8 cellular contexts compared by ENCODE assay signal in the genomic region with DNA sequence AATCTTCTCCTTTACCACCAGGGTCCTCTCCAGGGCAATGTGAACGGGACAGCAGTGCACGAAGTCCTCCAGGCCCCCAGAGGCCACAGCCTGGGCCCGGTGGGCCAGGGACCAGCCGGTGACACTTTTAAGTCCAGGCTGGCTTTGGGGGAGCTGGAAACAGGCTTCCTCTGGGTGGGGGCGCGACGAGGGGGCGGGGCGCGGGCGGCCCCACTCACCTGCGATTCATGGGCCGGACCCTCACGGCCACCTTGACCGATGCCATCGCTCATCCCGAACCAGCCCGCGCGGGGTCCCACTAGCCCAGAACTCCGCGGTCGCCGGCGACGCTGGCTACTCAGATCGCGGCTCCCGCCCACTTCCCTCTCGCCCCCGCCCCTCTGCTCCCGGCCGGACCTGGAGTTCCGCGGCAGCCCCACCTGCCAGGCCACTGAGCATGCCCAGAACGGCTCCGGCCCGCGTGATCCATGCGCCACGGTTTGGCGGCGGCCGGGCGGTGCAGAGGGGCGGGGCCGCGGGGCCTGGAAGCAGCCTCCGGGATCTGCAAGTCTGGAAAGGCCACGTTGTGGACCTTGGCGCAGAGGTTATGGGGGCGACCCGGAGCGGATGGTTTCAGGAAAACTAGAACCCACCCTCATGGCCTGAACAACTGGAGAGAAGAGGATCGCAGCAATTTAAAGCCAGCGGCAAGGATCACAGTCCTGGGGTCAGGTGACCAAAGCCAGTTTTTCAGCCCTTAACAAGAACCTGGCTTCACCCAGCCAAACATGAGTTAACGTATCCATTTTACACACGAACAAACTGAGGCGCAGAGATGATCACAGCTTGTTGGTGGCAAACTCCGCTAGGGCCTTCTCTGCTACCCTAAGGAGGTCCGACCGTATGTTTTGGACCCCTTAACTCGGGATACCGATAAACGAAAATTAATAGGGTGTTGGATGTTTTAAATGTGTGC. TPM values are rescaled to one million over a fixed set of nuclear protein-coding genes. Genes with fewer than 3 reads are reported as not detected.
DNase-seq lines count a peak whose midpoint lies in the region; ATAC-seq and TF ChIP-seq lines count a peak whose summit lies in the region.

A gene with protein sequence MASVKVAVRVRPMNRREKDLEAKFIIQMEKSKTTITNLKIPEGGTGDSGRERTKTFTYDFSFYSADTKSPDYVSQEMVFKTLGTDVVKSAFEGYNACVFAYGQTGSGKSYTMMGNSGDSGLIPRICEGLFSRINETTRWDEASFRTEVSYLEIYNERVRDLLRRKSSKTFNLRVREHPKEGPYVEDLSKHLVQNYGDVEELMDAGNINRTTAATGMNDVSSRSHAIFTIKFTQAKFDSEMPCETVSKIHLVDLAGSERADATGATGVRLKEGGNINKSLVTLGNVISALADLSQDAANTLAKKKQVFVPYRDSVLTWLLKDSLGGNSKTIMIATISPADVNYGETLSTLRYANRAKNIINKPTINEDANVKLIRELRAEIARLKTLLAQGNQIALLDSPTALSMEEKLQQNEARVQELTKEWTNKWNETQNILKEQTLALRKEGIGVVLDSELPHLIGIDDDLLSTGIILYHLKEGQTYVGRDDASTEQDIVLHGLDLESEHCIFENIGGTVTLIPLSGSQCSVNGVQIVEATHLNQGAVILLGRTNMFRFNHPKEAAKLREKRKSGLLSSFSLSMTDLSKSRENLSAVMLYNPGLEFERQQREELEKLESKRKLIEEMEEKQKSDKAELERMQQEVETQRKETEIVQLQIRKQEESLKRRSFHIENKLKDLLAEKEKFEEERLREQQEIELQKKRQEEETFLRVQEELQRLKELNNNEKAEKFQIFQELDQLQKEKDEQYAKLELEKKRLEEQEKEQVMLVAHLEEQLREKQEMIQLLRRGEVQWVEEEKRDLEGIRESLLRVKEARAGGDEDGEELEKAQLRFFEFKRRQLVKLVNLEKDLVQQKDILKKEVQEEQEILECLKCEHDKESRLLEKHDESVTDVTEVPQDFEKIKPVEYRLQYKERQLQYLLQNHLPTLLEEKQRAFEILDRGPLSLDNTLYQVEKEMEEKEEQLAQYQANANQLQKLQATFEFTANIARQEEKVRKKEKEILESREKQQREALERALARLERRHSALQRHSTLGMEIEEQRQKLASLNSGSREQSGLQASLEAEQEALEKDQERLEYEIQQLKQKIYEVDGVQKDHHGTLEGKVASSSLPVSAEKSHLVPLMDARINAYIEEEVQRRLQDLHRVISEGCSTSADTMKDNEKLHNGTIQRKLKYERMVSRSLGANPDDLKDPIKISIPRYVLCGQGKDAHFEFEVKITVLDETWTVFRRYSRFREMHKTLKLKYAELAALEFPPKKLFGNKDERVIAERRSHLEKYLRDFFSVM (N-terminal part only) (minus strand): TSS at position 438 of the 955 bp plus-strand sequence. CDS start 173 bp downstream, at position 265.

- peak within 1 kb of the TSS; percentile 71 for H3K4me2 ChIP-seq in SU-DHL-6 (ENCODE audit: low read depth, low read length, poor library complexity, severe bottlenecking)

- H3K4me1 ChIP-seq in cardiac muscle cell (ENCODE audit: low read depth) (no peaks in the 10 kb centered on the region), tibial nerve (peaks cover 0 to 51% (median 20%) of the 10 kb centered on the region in 4 donors)

- H3K9me2 ChIP-seq in SU-DHL-6 (replicated peaks; ENCODE audit: insufficient read depth, low read length), result no peaks in the 10 kb centered on the region

- peak within 1 kb of the TSS; percentile 86 for H3K4me3 Mint-ChIP-seq in activated naive CD8-positive, alpha-beta T cell treated with anti-CD3 and anti-CD28 coated beads, Interleukin-2, amount 50 U/mL, for 24 hours

- H3K27me3 Mint-ChIP-seq in activated naive CD8-positive, alpha-beta T cell treated with anti-CD3 and anti-CD28 coated beads, Interleukin-2, amount 50 U/mL, for 24 hours, result peaks cover 4% of the 10 kb centered on the region

- H3K27me3 ChIP-seq in SU-DHL-6 (ENCODE audit: low read length) (no peaks in the 10 kb centered on the region), cardiac muscle cell (no peaks in the 10 kb centered on the region), tibial nerve (no peaks in the 10 kb centered on the region)

- H3K79me2 ChIP-seq in SU-DHL-6 (ENCODE audit: insufficient read depth, low read length), result no peaks in the 10 kb centered on the region

- peak; percentile 81 for DNase-seq in GM10266 (ENCODE audit: extremely low spot score)
- DNase-seq in NCI-H1092 (lab: John Stamatoyannopoulos, UW), result peak; percentile 79
- DNase-seq in activated naive CD8-positive, alpha-beta T cell treated with anti-CD3 and anti-CD28 coated beads, Interleukin-2, amount 50 U/mL, for 24 hours, result peak; percentile 87
- peak; percentile 94 to 95 for DNase-seq in cardiac muscle cell (ENCODE audit: low read depth in 1 of 2, low spot score in 1 of 2)
- DNase-seq in pons (ENCODE audit: low spot score), result peak; percentile 75
- DNase-seq in tibial nerve (ENCODE audit: low spot score in 2 of 2), result peak; percentile 90

- peak; percentile 69 to 89 for TF ChIP-seq EP300 in tibial nerve (IDR thresholded peaks at IDR 0.05)

- no peaks in the 10 kb centered on the region for H3K36me3 Mint-ChIP-seq in activated naive CD8-positive, alpha-beta T cell treated with anti-CD3 and anti-CD28 coated beads, Interleukin-2, amount 50 U/mL, for 24 hours (ENCODE audit: low read depth)

- no peaks in the 10 kb centered on the region for H4K20me1 ChIP-seq in SU-DHL-6 (ENCODE audit: low read depth, low read length)

- H3K27ac ChIP-seq in SU-DHL-6 (ENCODE audit: low read depth, low read length) (peak within 1 kb of the TSS; percentile 64), cardiac muscle cell (no peak within 1 kb of the TSS), tibial nerve (peak within 1 kb of the TSS; percentile 75 to 92 (median 88))

- peak within 1 kb of the TSS; percentile 73 for H3K27ac Mint-ChIP-seq in activated naive CD8-positive, alpha-beta T cell treated with anti-CD3 and anti-CD28 coated beads, Interleukin-2, amount 50 U/mL, for 24 hours

- peak within 1 kb of the TSS; percentile 67 for H3K4me3 ChIP-seq in SU-DHL-6 (ENCODE audit: insufficient read depth, low read length, poor library complexity, severe bottlenecking)
- H3K4me3 ChIP-seq in cardiac muscle cell, result peak within 1 kb of the TSS; percentile 63
- H3K4me3 ChIP-seq in tibial nerve, result peak within 1 kb of the TSS; percentile 63 to 99 (median 73)

- whole genome bisulfite sequencing in tibial nerve, 2 donors, result 13 to 18% methylated on average over 32 to 44 of the region's 65 CpGs

- peaks cover 29% of the 10 kb centered on the region for H3K4me1 Mint-ChIP-seq in activated naive CD8-positive, alpha-beta T cell treated with anti-CD3 and anti-CD28 coated beads, Interleukin-2, amount 50 U/mL, for 24 hours

- peak; percentile 82 for ATAC-seq in HG02588 (IDR thresholded peaks at IDR 0.05; ENCODE audit: unreplicated experiment)
- peak; percentile 81 for ATAC-seq in activated naive CD8-positive, alpha-beta T cell treated with anti-CD3 and anti-CD28 coated beads, Interleukin-2, amount 50 U/mL, for 24 hours

- TF ChIP-seq CTCF in GM10266 (IDR thresholded peaks at IDR 0.05; ENCODE audit: control insufficient read depth, insufficient read depth, low read depth, missing control alignments) (no peak), SU-DHL-6 (IDR thresholded peaks at IDR 0.05; ENCODE audit: insufficient read depth, low read length, poor library complexity, severe bottlenecking) (no peak), cardiac muscle cell (IDR thresholded peaks at IDR 0.05; ENCODE audit: low read depth, low read length) (peak; percentile 11), tibial nerve (IDR thresholded peaks at IDR 0.05) (peak in 2 of 5 experiments; percentile 44 to 49)

- peak within 1 kb of the TSS; percentile 71 for H3K9ac ChIP-seq in SU-DHL-6 (ENCODE audit: low read length)

- no peaks in the 10 kb centered on the region; the same call in 1 of the 2 replicates for H3F3A ChIP-seq in SU-DHL-6 (ENCODE audit: insufficient read depth)

- no peaks in the 10 kb centered on the region for H3K36me3 ChIP-seq in SU-DHL-6 (ENCODE audit: low read length)
- H3K36me3 ChIP-seq in cardiac muscle cell, result no peaks in the 10 kb centered on the region
- no peaks in the 10 kb centered on the region for H3K36me3 ChIP-seq in tibial nerve

- peak within 1 kb of the TSS; percentile 76 for H2AFZ ChIP-seq in SU-DHL-6 (ENCODE audit: low read depth, low read length, severe bottlenecking)

- no peaks in the 10 kb centered on the region for H3K9me3 Mint-ChIP-seq in activated naive CD8-positive, alpha-beta T cell treated with anti-CD3 and anti-CD28 coated beads, Interleukin-2, amount 50 U/mL, for 24 hours

- H3K9me3 ChIP-seq in SU-DHL-6 (ENCODE audit: insufficient read depth, low read length) (no peaks in the 10 kb centered on the region), cardiac muscle cell (ENCODE audit: low read depth) (no peaks in the 10 kb centered on the region), tibial nerve (no peaks in the 10 kb centered on the region)

- TF ChIP-seq POLR2A in tibial nerve (IDR thresholded peaks at IDR 0.05), result peak; percentile 66 to 77

RNA-seq across cellular contexts. Expression of the gene that starts here (rescaled TPM):
- total RNA-seq in cardiac muscle cell (16.8 and 26.5 TPM in 2 replicates), tibial nerve (10 to 100 TPM; 19.9 to 40.2 (median 20.5) TPM)
- 8.2 and 13.1 TPM in 2 replicates for polyA plus RNA-seq in cardiac muscle cell
